Comparison of ENCODE assay signal across 22 cellular contexts in the genomic region with DNA sequence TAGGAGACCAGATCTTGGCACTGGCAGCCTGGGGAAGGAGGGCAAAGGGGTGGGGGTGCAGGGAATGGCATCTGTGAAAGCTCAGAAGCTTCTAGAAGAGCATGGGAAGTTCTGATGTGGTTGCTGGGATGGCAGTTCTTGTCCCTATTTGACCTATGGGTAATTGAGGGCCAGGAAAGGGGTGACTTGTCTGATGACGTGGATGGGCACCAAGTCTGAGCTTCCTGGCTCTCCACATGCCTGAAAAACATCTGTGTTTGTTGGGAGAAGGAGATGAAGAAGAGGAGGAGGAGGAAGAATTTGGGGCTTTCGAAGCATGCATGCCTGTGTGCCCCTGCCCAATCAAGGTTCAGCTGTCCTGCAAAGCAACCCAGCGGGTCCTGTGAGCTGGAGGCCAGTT.
"Had no signal": no experiment of that assay in that cellular context is flagged by ENCODE, and none has a peak within 500 bp of the region (broad histone marks: within the 10 kb centered on the region; RNA-seq: fewer than 3 reads in every experiment).

No MANE protein-coding gene starts in this region.

- H3K9me3 ChIP-seq: ascending aorta, left lung, SJSA1, testis had no signal

- H3K27me3 ChIP-seq: ascending aorta, brain microvascular endothelial cell, left lung, SJSA1, testis had no signal

- FAIRE-seq: colon, endometrium, small intestine had no signal

- H3K4me3 ChIP-seq: ascending aorta, left lung, SJSA1, testis had no signal

- ATAC-seq: activated T-cell treated with anti-CD3 and anti-CD28 coated beads, Interleukin-2, amount 50 U/mL, for 72 hours; left lung; natural killer cell; right cardiac atrium; stimulated activated naive B cell treated with anti-CD40 and anti-IgM and Interleukin-4, amounts not matched to agents 10 μg/mL and 1 μg/mL and 100 μg/mL, for 72 hours had no signal

- H3K36me3 ChIP-seq: ascending aorta, brain microvascular endothelial cell, left lung had no signal

- DNase-seq: activated B cell treated with CpG ODN at 0.5 μM for 24 hours; activated CD4-positive, alpha-beta T cell treated with anti-CD3 and anti-CD28 coated beads for 4 hours; activated CD4-positive, alpha-beta T cell treated with anti-CD3 and anti-CD28 coated beads, Interleukin-2, amount 50 U/mL, for 48 hours; activated gamma-delta T cell treated with Interleukin-2 at 50 U/mL for 16 hours; activated T-cell treated with anti-CD3 and anti-CD28 coated beads, Interleukin-2, amount 50 U/mL, for 72 hours; brain microvascular endothelial cell; foreskin fibroblast; immature natural killer cell; kidney glomerular epithelial cell; left lung; midbrain; natural killer cell; right cardiac atrium; small intestine; stimulated activated CD4-positive, alpha-beta T cell treated with anti-CD3 and anti-CD28 coated beads, Interleukin-15, amount 100 ng/mL, for 24 hours; stimulated activated naive B cell treated with anti-CD40 and anti-IgM and Interleukin-4, amounts not matched to agents 10 μg/mL and 1 μg/mL and 100 μg/mL, for 72 hours; T1000 had no signal

- H3K27ac ChIP-seq: ascending aorta, brain microvascular endothelial cell, left lung, SJSA1, testis had no signal

- H3K4me1 ChIP-seq: ascending aorta, testis had no signal
